25 cellular contexts compared by ENCODE assay signal in genomic region chr11:34789196-34789834, GRCh38.
DNase-seq lines count a peak whose midpoint lies in the region; TF ChIP-seq lines count a peak whose summit lies in the region.
"Had no signal": no experiment of that assay in that cellular context is flagged by ENCODE, and none has a peak within 500 bp of the region (broad histone marks: within the 10 kb centered on the region; RNA-seq: fewer than 3 reads in every experiment).

No MANE protein-coding gene starts in this region.

- no peak overlapping the region for H3K27ac ChIP-seq in Peyer's patch
- H3K27ac ChIP-seq in OCI-LY7 (ENCODE audit: low read depth, low read length, poor library complexity, severe bottlenecking), result no peak overlapping the region
- H3K27ac ChIP-seq: brain microvascular endothelial cell, coronary artery, heart right ventricle, neutrophil, PC-9 had no signal

- H3K9me3 Mint-ChIP-seq in progenitor cell of endocrine pancreas (ENCODE audit: low read depth), result peaks cover 13% of the 10 kb centered on the region
- H3K9me3 Mint-ChIP-seq: immature natural killer cell had no signal

- TF ChIP-seq POLR2A in Peyer's patch (IDR thresholded peaks at IDR 0.05), result no peak

- CTCF ChIA-PET in OCI-LY7 (lab: Charles Lee; ENCODE audit: unreplicated experiment), result no interaction called here

- no TSS peak for BruUV-seq in OCI-LY7 (replicated peaks; lab: Mats Ljungman, UMichigan)

- H3K36me3 Mint-ChIP-seq in progenitor cell of endocrine pancreas (ENCODE audit: insufficient read depth), result peaks cover 23% of the 10 kb centered on the region
- H3K36me3 Mint-ChIP-seq: immature natural killer cell had no signal

- no peak overlapping the region for H3K4me2 ChIP-seq in OCI-LY7 (ENCODE audit: low read length)
- H3K4me2 ChIP-seq: PC-9 had no signal

- H3K4me1 ChIP-seq in Peyer's patch, result peaks cover 0 to 17% (median 0%) of the 10 kb centered on the region in 4 donors
- no peaks in the 10 kb centered on the region for H3K4me1 ChIP-seq in OCI-LY7 (ENCODE audit: insufficient read depth, low read length, poor library complexity, severe bottlenecking)

- intact Hi-C loops in OCI-LY7 (cut with micrococcal nuclease; ENCODE audit: unreplicated experiment), result no loop called here

- H3K9me3 ChIP-seq in Peyer's patch (no peaks in the 10 kb centered on the region), OCI-LY7 (ENCODE audit: low read length) (no peaks in the 10 kb centered on the region)
- H3K9me3 ChIP-seq: heart right ventricle, neutrophil had no signal

- no peaks in the 10 kb centered on the region for H3K27me3 Mint-ChIP-seq in progenitor cell of endocrine pancreas
- H3K27me3 Mint-ChIP-seq: type B pancreatic cell had no signal

- H2AFZ ChIP-seq in OCI-LY7 (ENCODE audit: low read length), result no peak overlapping the region
- H2AFZ ChIP-seq: PC-9 had no signal

- H3K4me1 Mint-ChIP-seq in progenitor cell of endocrine pancreas (ENCODE audit: low read depth), result peaks cover 41% of the 10 kb centered on the region
- H3K4me1 Mint-ChIP-seq: stimulated activated naive CD8-positive, alpha-beta T cell treated with anti-CD3 and anti-CD28 coated beads, Interleukin-15, amount 100 ng/mL, for 72 hours had no signal

- H3K4me3 ChIP-seq in Peyer's patch, result no peak overlapping the region
- no peak overlapping the region for H3K4me3 ChIP-seq in OCI-LY7 (ENCODE audit: low read depth, low read length, poor library complexity, severe bottlenecking)
- H3K4me3 ChIP-seq: coronary artery, heart right ventricle, PC-9 had no signal

- POLR2A ChIA-PET in OCI-LY7 (lab: Charles Lee), result no interaction called here

- H3K36me3 ChIP-seq in Peyer's patch (no peaks in the 10 kb centered on the region), OCI-LY7 (ENCODE audit: insufficient read depth, low read length) (no peaks in the 10 kb centered on the region)
- H3K36me3 ChIP-seq: brain microvascular endothelial cell, heart right ventricle, neutrophil had no signal

- DNase-seq in M059J (ENCODE audit: low read depth), result peak; percentile 73
- peak; percentile 60 for DNase-seq in NCI-H2029 (lab: John Stamatoyannopoulos, UW)
- DNase-seq in RPMI7951 (ENCODE audit: low read depth), result peak; percentile 47
- DNase-seq in progenitor cell of endocrine pancreas (ENCODE audit: low spot score, unreplicated experiment), result no peak
- DNase-seq in activated CD4-positive, alpha-beta T cell treated with anti-CD3 and anti-CD28 coated beads, Interleukin-2, amount 50 U/mL, for 1 hour, result no peak
- DNase-seq in Peyer's patch, result no peak
- DNase-seq in OCI-LY7 (ENCODE audit: low spot score), result no peak
- DNase-seq: activated CD4-positive, alpha-beta T cell treated with anti-CD3 and anti-CD28 coated beads, Interleukin-2, amount 10 ng/mL, durations not matched to agents 7 days and 5 days; activated CD8-positive, alpha-beta memory T cell treated with anti-CD3 and anti-CD28 coated beads, Interleukin-2, amount 50 U/mL, for 48 hours; activated effector memory CD4-positive, alpha-beta T cell treated with anti-CD3 and anti-CD28 coated beads, Interleukin-2, amount 50 U/mL, for 16 hours; brain microvascular endothelial cell; CD4-positive, alpha-beta T cell; DND-41; heart right ventricle; immature natural killer cell; Karpas-422; left ventricle myocardium superior; NCI-H526; PC-9; stimulated activated CD4-positive, alpha-beta T cell treated with anti-CD3 and anti-CD28 coated beads, Interleukin-4, amount 100 ng/mL, for 4 hours; stimulated activated naive CD8-positive, alpha-beta T cell treated with anti-CD3 and anti-CD28 coated beads, Interleukin-15, amount 100 ng/mL, for 72 hours had no signal

- no peak for TF ChIP-seq CTCF in progenitor cell of endocrine pancreas (IDR thresholded peaks at IDR 0.05; ENCODE audit: unreplicated experiment)
- TF ChIP-seq CTCF in Peyer's patch (IDR thresholded peaks at IDR 0.05), result no peak
- no peak for TF ChIP-seq CTCF in OCI-LY7 (conservative IDR thresholded peaks at IDR 0.05; ENCODE audit: low read length)

- H3K4me3 Mint-ChIP-seq in progenitor cell of endocrine pancreas (ENCODE audit: low read depth), result no peak overlapping the region
- H3K4me3 Mint-ChIP-seq: activated CD4-positive, alpha-beta T cell treated with anti-CD3 and anti-CD28 coated beads, Interleukin-2, amount 10 ng/mL, durations not matched to agents 7 days and 5 days; CD4-positive, alpha-beta T cell; immature natural killer cell; stimulated activated naive CD8-positive, alpha-beta T cell treated with anti-CD3 and anti-CD28 coated beads, Interleukin-15, amount 100 ng/mL, for 72 hours; T-helper 1 cell treated with Interleukin-12 subunit alpha and Interleukin-12 subunit beta and Interleukin-4 antibody, amounts not matched to agents 30 μg/mL and 1 μg/mL, for 36 hours; type B pancreatic cell had no signal

- no peaks in the 10 kb centered on the region for H3K9me2 ChIP-seq in OCI-LY7 (ENCODE audit: insufficient read depth, low read length)

- peak overlapping the region; percentile 62 for H3K27ac Mint-ChIP-seq in progenitor cell of endocrine pancreas
- H3K27ac Mint-ChIP-seq: activated CD4-positive, alpha-beta T cell treated with anti-CD3 and anti-CD28 coated beads, Interleukin-2, amount 10 ng/mL, durations not matched to agents 7 days and 5 days; CD4-positive, alpha-beta T cell; immature natural killer cell; stimulated activated naive CD8-positive, alpha-beta T cell treated with anti-CD3 and anti-CD28 coated beads, Interleukin-15, amount 100 ng/mL, for 72 hours; T-helper 1 cell treated with Interleukin-12 subunit alpha and Interleukin-12 subunit beta and Interleukin-4 antibody, amounts not matched to agents 30 μg/mL and 1 μg/mL, for 36 hours; type B pancreatic cell had no signal

- no peaks in the 10 kb centered on the region for H3K27me3 ChIP-seq in Peyer's patch
- H3K27me3 ChIP-seq: brain microvascular endothelial cell, heart right ventricle, neutrophil had no signal

- H3K79me2 ChIP-seq in OCI-LY7 (ENCODE audit: insufficient read depth, low read depth, low read length), result no peaks in the 10 kb centered on the region

- H4K20me1 ChIP-seq in OCI-LY7 (ENCODE audit: insufficient read depth, low read length), result no peaks in the 10 kb centered on the region

Comparison
In these comparisons a context has a peak if more than half of its experiments do, and no peak if none do; other contexts are left out.
1. DNase-seq: peak in M059J (single experiment), NCI-H2029 (single experiment) and RPMI7951 (single experiment); none in progenitor cell of endocrine pancreas (single experiment), activated CD4-positive, alpha-beta T cell treated with anti-CD3 and anti-CD28 coated beads, Interleukin-2, amount 50 U/mL, for 1 hour (single experiment), Peyer's patch (0 of 3) and OCI-LY7 (single experiment).